15 cellular contexts compared by ENCODE assay signal in the genomic region with DNA sequence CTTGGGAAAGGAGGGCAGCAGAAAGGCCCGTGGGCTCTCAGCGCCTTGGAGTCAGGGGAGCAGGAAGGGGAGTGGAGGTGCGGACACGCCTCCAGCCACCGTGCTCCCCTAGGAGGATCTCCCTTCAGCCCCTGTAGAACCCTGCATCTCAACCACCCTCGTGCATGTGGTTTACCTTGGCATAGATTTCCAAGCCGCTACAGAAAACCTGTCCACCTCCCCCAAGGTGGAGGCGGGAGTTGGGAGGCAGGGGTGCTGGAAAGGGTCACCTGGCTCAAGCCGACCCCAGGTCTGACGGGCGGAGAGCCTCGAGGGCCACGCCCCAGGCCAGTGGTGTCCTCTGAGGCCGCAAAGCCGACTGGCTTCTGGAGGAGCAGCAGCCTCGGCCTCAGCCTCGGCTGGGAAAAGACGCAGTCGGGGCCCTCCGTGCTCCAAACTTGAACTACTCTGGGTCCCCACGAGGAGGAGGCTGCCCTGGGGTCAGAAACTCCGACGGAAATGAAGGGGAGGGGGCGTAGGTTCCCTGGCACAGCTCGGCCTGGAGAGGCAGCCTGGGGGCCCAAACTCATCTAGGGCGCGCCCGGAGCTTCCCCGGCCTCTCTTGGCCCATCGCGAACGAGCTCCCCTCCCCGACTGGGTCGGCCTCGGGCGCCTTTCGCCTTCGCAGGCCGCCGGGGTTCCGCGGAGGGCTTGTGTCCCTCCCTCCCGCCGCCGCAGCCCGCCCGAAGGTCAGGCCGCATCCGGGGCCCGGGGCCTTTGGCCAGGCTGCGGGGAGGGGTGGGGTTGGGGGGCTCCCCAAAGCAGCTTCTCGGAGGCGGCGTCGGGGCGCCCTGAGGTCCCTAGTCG. TPM values are rescaled to one million over a fixed set of nuclear protein-coding genes. Genes with fewer than 3 reads are reported as not detected.
A peak's percentile ranks its signal among the peaks of the same experiment; 100 is the strongest.
DNase-seq lines count a peak whose midpoint lies in the region; ATAC-seq and TF ChIP-seq lines count a peak whose summit lies in the region.
"Had no signal": no experiment of that assay in that cellular context is flagged by ENCODE, and none has a peak within 500 bp of the region (broad histone marks: within the 10 kb centered on the region; RNA-seq: fewer than 3 reads in every experiment).

No MANE protein-coding gene starts in this region.

- no peaks in the 10 kb centered on the region for H3F3A ChIP-seq in neural cell (ENCODE audit: insufficient read depth, low read length, poor library complexity, severe bottlenecking)

- H2AFZ ChIP-seq in neural cell (ENCODE audit: low read depth, low read length) = no peak overlapping the region

- H4K20me1 ChIP-seq in BLaER1 (peaks cover 97% of the 10 kb centered on the region), neural cell (ENCODE audit: insufficient read depth) (no peaks in the 10 kb centered on the region)

- no peak overlapping the region for H3K4me2 ChIP-seq in BLaER1
- no peak overlapping the region for H3K4me2 ChIP-seq in neural cell (ENCODE audit: low read length)

- H3K27ac ChIP-seq in BLaER1 (no peak overlapping the region), HUES48 (ENCODE audit: low read depth, low read length) (no peak overlapping the region), esophagus squamous epithelium (peak overlapping the region; percentile 78 to 93 (median 86)), neural cell (ENCODE audit: low read length) (no peak overlapping the region)
- H3K27ac ChIP-seq: neutrophil had no signal

- H3K4me3 ChIP-seq in BLaER1 (peak overlapping the region; percentile 54), HUES48 (ENCODE audit: low read depth, low read length) (peak overlapping the region; percentile 51; the same call in 1 of the 2 replicates), esophagus squamous epithelium (peak overlapping the region in 3 of 4 donors; percentile 26 to 51 (median 34)), neural cell (ENCODE audit: low read length) (no peak overlapping the region)

- H3K4me1 ChIP-seq in BLaER1 (peaks cover 13% of the 10 kb centered on the region), HUES48 (ENCODE audit: control insufficient read depth, insufficient read depth, low read length) (peaks cover 20% of the 10 kb centered on the region), esophagus squamous epithelium (peaks cover 25 to 86% (median 36%) of the 10 kb centered on the region in 3 donors)
- H3K4me1 ChIP-seq: BE2C had no signal

- no peaks in the 10 kb centered on the region for H3K79me2 ChIP-seq in neural cell (replicated peaks; ENCODE audit: insufficient read depth, low read length)

- TF ChIP-seq CTCF in esophagus squamous epithelium (IDR thresholded peaks at IDR 0.05) (no peak), neural cell (IDR thresholded peaks at IDR 0.05; ENCODE audit: poor library complexity, severe bottlenecking) (no peak)

- no peaks in the 10 kb centered on the region for H3K36me3 ChIP-seq in BLaER1
- H3K36me3 ChIP-seq in HUES48 (ENCODE audit: control insufficient read depth, insufficient read depth, low read length) = no peaks in the 10 kb centered on the region
- no peaks in the 10 kb centered on the region for H3K36me3 ChIP-seq in esophagus squamous epithelium
- H3K36me3 ChIP-seq in neural cell (ENCODE audit: insufficient read depth, low read length) = no peaks in the 10 kb centered on the region
- H3K36me3 ChIP-seq: BE2C, neutrophil had no signal

- TF ChIP-seq RAD21 in neural cell (conservative IDR thresholded peaks at IDR 0.05) = no peak

- peaks cover 22% of the 10 kb centered on the region for H3K9me3 ChIP-seq in BLaER1
- H3K9me3 ChIP-seq in HUES48 (ENCODE audit: control insufficient read depth, insufficient read depth, low read length) = no peaks in the 10 kb centered on the region
- H3K9me3 ChIP-seq in esophagus squamous epithelium = no peaks in the 10 kb centered on the region
- no peaks in the 10 kb centered on the region for H3K9me3 ChIP-seq in neural cell (ENCODE audit: low read length)
- H3K9me3 ChIP-seq: BE2C, neutrophil had no signal

- DNase-seq in esophagus squamous epithelium (lab: John Stamatoyannopoulos, UW) = no peak
- no peak for DNase-seq in stimulated activated CD4-positive, alpha-beta T cell treated with anti-CD3 and anti-CD28 coated beads, Interleukin-15, amount 100 ng/mL, for 24 hours
- DNase-seq: activated naive CD4-positive, alpha-beta T cell; BE2C; cerebellar nuclear complex; left cardiac atrium; NCI-H1930; NK-92 treated with Interleukin-12 subunit alpha and Interleukin-12 subunit beta, amount 100 ng/mL, for 24 hours had no signal

- no peak for TF ChIP-seq EP300 in neural cell (conservative IDR thresholded peaks at IDR 0.05; ENCODE audit: poor library complexity, severe bottlenecking)

- ATAC-seq in GM19035 (IDR thresholded peaks at IDR 0.05; ENCODE audit: unreplicated experiment) (no peak), HG03342 (IDR thresholded peaks at IDR 0.05; ENCODE audit: unreplicated experiment) (no peak), HG02970 (IDR thresholded peaks at IDR 0.05; ENCODE audit: low FRiP score, unreplicated experiment) (no peak)

- H3K9ac ChIP-seq in BLaER1 = no peak overlapping the region
- no peak overlapping the region for H3K9ac ChIP-seq in HUES48 (ENCODE audit: low read depth, low read length)
- H3K9ac ChIP-seq in neural cell (ENCODE audit: low read length) = no peak overlapping the region

- 4 to 5% methylated on average over 10 to 14 of the region's 57 CpGs for WGBS in esophagus squamous epithelium, 2 donors

- no peak for TF ChIP-seq POLR2A in esophagus squamous epithelium (IDR thresholded peaks at IDR 0.05)

- H3K27me3 ChIP-seq in BLaER1 = peaks cover 100% of the 10 kb centered on the region
- peaks cover 100% of the 10 kb centered on the region for H3K27me3 ChIP-seq in HUES48 (ENCODE audit: control insufficient read depth, insufficient read depth, low read length)
- peaks cover 33 to 100% (median 35%) of the 10 kb centered on the region in 4 donors for H3K27me3 ChIP-seq in esophagus squamous epithelium
- peaks cover 99% of the 10 kb centered on the region for H3K27me3 ChIP-seq in neural cell (ENCODE audit: insufficient read depth, low read depth, low read length)

- intact Hi-C loops in esophagus squamous epithelium (cut with DNase I) = loop anchor here (10.0 kb wide), 1 partner anchor 658 kb away; no protein-coding TSS in a partner anchor

- H3K9me2 ChIP-seq in neural cell (ENCODE audit: insufficient read depth, low read length) = no peaks in the 10 kb centered on the region

TF ChIP-seq in neural cell, 6 proteins besides CTCF, POLR2A, EP300 and RAD21:
- TF ChIP-seq MXI1 (conservative IDR thresholded peaks at IDR 0.05; ENCODE audit: poor library complexity, severe bottlenecking) (no peak), POLR2AphosphoS5 (IDR thresholded peaks at IDR 0.05) (no peak), SMC3 (conservative IDR thresholded peaks at IDR 0.05; ENCODE audit: poor library complexity) (no peak), TAF1 (IDR thresholded peaks at IDR 0.05; ENCODE audit: low read depth) (no peak), EZH2 (IDR thresholded peaks at IDR 0.05; ENCODE audit: borderline replicate concordance, insufficient read depth, low read length, poor library complexity, severe bottlenecking) (peak; percentile 77)
- TF ChIP-seq, protein P1, sequence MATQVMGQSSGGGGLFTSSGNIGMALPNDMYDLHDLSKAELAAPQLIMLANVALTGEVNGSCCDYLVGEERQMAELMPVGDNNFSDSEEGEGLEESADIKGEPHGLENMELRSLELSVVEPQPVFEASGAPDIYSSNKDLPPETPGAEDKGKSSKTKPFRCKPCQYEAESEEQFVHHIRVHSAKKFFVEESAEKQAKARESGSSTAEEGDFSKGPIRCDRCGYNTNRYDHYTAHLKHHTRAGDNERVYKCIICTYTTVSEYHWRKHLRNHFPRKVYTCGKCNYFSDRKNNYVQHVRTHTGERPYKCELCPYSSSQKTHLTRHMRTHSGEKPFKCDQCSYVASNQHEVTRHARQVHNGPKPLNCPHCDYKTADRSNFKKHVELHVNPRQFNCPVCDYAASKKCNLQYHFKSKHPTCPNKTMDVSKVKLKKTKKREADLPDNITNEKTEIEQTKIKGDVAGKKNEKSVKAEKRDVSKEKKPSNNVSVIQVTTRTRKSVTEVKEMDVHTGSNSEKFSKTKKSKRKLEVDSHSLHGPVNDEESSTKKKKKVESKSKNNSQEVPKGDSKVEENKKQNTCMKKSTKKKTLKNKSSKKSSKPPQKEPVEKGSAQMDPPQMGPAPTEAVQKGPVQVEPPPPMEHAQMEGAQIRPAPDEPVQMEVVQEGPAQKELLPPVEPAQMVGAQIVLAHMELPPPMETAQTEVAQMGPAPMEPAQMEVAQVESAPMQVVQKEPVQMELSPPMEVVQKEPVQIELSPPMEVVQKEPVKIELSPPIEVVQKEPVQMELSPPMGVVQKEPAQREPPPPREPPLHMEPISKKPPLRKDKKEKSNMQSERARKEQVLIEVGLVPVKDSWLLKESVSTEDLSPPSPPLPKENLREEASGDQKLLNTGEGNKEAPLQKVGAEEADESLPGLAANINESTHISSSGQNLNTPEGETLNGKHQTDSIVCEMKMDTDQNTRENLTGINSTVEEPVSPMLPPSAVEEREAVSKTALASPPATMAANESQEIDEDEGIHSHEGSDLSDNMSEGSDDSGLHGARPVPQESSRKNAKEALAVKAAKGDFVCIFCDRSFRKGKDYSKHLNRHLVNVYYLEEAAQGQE (IDR thresholded peaks at IDR 0.05; ENCODE audit: borderline replicate concordance) = no peak

RNA-seq across cellular contexts. Expression of a gene that starts 6.3 kb away (rescaled TPM):
- 10 to 100 TPM in 1 of 4 donors, 1 to 10 TPM in 2, under 1 TPM in 1; 0.34 to 12.4 (median 4.0) TPM for total RNA-seq in esophagus squamous epithelium
- polyA plus RNA-seq in neural cell = not detected in 2 replicates
- not detected in 2 replicates for polyA minus RNA-seq in neural cell

Comparison
In these comparisons a context has a peak if more than half of its experiments do, and no peak if none do; other contexts are left out.
1. H3K27ac ChIP-seq: peak in esophagus squamous epithelium (4 of 4); none in BLaER1 (single experiment), HUES48 (single experiment) and neural cell (single experiment).